Comparison of ENCODE assay signal across 9 cellular contexts in the genomic region with DNA sequence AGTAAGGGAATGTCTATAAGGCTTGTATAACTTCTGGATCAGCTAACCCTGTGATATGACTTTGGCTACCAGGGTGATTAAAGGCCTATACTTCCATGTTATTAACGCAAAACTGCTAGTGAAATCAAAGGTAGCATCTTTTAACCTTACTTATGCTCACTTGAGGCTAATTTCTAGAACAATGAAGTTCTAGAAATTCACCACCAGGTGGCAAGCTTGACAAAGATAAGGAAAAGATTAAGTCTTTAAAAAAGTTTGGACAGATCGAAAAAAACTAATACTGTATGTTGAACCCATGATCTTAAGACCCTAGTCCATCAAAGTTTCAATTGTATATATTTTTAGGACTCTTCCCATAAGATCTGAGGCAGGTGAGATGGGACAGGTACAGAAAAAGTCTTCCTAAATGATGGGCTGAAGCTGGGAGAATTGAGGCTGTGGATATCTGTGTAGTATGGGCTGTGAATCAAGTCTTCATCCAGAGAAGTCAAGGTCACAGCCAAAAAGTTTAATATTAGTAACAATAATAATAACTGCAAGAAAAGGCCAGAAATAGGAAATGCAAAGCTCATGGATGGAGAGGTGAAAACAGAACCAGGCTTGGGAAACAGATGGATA. TPM values are rescaled to one million over a fixed set of nuclear protein-coding genes. Genes with fewer than 3 reads are reported as not detected.
DNase-seq lines count a peak whose midpoint lies in the region; ATAC-seq and TF ChIP-seq lines count a peak whose summit lies in the region.
"Had no signal": no experiment of that assay in that cellular context is flagged by ENCODE, and none has a peak within 500 bp of the region (broad histone marks: within the 10 kb centered on the region; RNA-seq: fewer than 3 reads in every experiment).

No MANE protein-coding gene starts in this region.

- ATAC-seq in T-helper 17 cell (peak; percentile 55), thoracic aorta (ENCODE audit: insufficient number of reproducible peaks, low FRiP score, low read depth) (no peak)

- intact Hi-C loops in posterior cingulate gyrus (cut with DNase I): loop anchor here (2.0 kb wide), 1 partner anchor 385 kb away; no protein-coding TSS in a partner anchor

- H3K27me3 ChIP-seq in thoracic aorta (replicated peaks; ENCODE audit: insufficient read depth): no peaks in the 10 kb centered on the region

- no peak overlapping the region for H3K27ac ChIP-seq in thoracic aorta

- H3K4me3 ChIP-seq in HFF-Myc (replicated peaks; ENCODE audit: low read depth, low read length) (no peak overlapping the region), thoracic aorta (no peak overlapping the region)

- H3K36me3 ChIP-seq in thoracic aorta: peaks cover 3% of the 10 kb centered on the region

- peaks cover 2% of the 10 kb centered on the region for H3K36me3 Mint-ChIP-seq in T-helper 17 cell (ENCODE audit: low read depth)

- H3K27me3 Mint-ChIP-seq in T-helper 17 cell: no peaks in the 10 kb centered on the region

- H3K9me3 ChIP-seq in T-helper 17 cell (ENCODE audit: control insufficient read depth, low read length, poor library complexity, severe bottlenecking) (no peaks in the 10 kb centered on the region), thoracic aorta (no peaks in the 10 kb centered on the region)

- no peak overlapping the region for H3K27ac Mint-ChIP-seq in T-helper 17 cell

- peaks cover 3 to 5% of the 10 kb centered on the region in 2 donors for H3K4me1 ChIP-seq in thoracic aorta (ENCODE audit: control insufficient read depth in 1 of 2, low read depth in 2 of 2)

- peaks cover 16% of the 10 kb centered on the region for H3K4me1 Mint-ChIP-seq in T-helper 17 cell

- H3K4me3 Mint-ChIP-seq in T-helper 17 cell: no peak overlapping the region
- H3K4me3 Mint-ChIP-seq: CD8-positive, alpha-beta memory T cell had no signal

- TF ChIP-seq CTCF in HFF-Myc (IDR thresholded peaks at IDR 0.05; ENCODE audit: low read depth, low read length, missing control alignments) (peak; percentile 43), thoracic aorta (IDR thresholded peaks at IDR 0.05) (peak; percentile 64)

- DNase-seq in NCI-H1092 treated with DMSO at 0.1 percent for 48 hours (lab: John Stamatoyannopoulos, UW): peak; percentile 12
- no peak for DNase-seq in NCI-H1092 (lab: John Stamatoyannopoulos, UW)
- no peak for DNase-seq in HFF-Myc (ENCODE audit: extremely low read depth, low read depth)
- no peak for DNase-seq in T-helper 17 cell
- peak; percentile 25 for DNase-seq in germinal center (ENCODE audit: low spot score)
- DNase-seq in thoracic aorta (ENCODE audit: low spot score): no peak
- no peak for DNase-seq in activated CD8-positive, alpha-beta memory T cell treated with anti-CD3 and anti-CD28 coated beads, Interleukin-2, amount 50 U/mL, for 4 hours
- no peak for DNase-seq in posterior cingulate gyrus

RNA-seq across cellular contexts. Expression of gene KYAT3, which starts 18.8 kb away (rescaled TPM):
- total RNA-seq in T-helper 17 cell (10 to 100 TPM; 15.2 to 20.7 TPM), thoracic aorta (10 to 100 TPM; 16.7 to 24.8 TPM)

RNA-seq across cellular contexts. Expression of gene RBMXL1, which starts 18.8 kb away (rescaled TPM):
- total RNA-seq in T-helper 17 cell (10 to 100 TPM; 20.5 to 25.5 TPM), thoracic aorta (10 to 100 TPM; 17.6 to 26.2 TPM)

RNA-seq across cellular contexts. Expression of gene GBP3, which starts 49.0 kb away (rescaled TPM):
- total RNA-seq in T-helper 17 cell (10 to 100 TPM; 18.3 to 21.9 TPM), thoracic aorta (10 to 100 TPM; 44.7 to 51.9 TPM)

Comparison
In these comparisons a context has a peak if more than half of its experiments do, and no peak if none do; other contexts are left out.
1. DNase-seq: peak in NCI-H1092 treated with DMSO at 0.1 percent for 48 hours (single experiment) and germinal center (single experiment); none in NCI-H1092 (single experiment), HFF-Myc (single experiment), T-helper 17 cell (0 of 3), thoracic aorta (single experiment), activated CD8-positive, alpha-beta memory T cell treated with anti-CD3 and anti-CD28 coated beads, Interleukin-2, amount 50 U/mL, for 4 hours (single experiment) and posterior cingulate gyrus (0 of 10).